Comparison of ENCODE assay signal across 20 cellular contexts in the genomic region with DNA sequence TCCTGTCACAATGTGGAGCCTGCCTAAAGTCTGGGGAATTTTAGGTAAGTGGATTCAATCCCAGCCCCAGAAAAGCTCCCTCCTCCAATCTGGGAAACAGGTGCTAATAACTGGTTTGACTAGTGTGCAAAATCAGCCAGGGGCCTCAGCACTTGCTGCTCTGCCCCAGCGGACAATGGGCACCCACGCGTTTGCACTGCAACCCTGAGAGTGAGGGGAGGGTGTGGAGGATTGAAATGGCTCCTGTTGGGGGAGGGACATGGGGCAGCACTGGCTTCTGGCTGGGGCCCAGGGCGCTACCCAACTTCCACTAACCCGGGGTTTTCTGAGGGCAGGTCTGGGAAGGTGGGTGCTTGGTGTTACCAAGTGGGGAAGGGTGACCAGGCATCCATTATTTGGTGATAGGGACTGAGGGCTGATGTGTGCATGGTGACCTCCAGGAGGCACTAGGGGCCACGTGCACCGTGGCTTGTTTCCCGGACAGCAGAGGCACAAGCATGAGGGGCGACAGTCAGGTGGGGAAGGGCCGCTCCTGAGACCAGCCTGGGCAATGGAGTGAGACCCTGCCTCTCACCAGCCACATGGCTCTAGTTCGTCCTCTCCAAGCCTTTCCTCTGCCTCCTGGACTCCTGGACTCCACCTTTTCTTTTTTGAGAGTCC. TPM values are rescaled to one million over a fixed set of nuclear protein-coding genes. Genes with fewer than 3 reads are reported as not detected.
"Had no signal": no experiment of that assay in that cellular context is flagged by ENCODE, and none has a peak within 500 bp of the region (broad histone marks: within the 10 kb centered on the region; RNA-seq: fewer than 3 reads in every experiment).

No MANE protein-coding gene starts in this region.

- H3K9me3 Mint-ChIP-seq: activated T-helper 1 cell treated with anti-CD3 and anti-CD28 coated beads, Interleukin-12 subunit alpha, Interleukin-12 subunit beta, Interleukin-2, Interleukin-4 antibody, amounts not matched to agents 30 ng/mL and 10 ng/mL and 1 ng/mL, durations not matched to agents 14 hours and 24 hours and 36 hours; central memory CD8-positive, alpha-beta T cell; natural killer cell treated with Interleukin-12 subunit alpha and Interleukin-12 subunit beta and Interleukin-15 and Interleukin-18, amount 100 ng/mL, for 72 hours; stimulated activated naive CD8-positive, alpha-beta T cell treated with anti-CD3 and anti-CD28 coated beads, Interleukin-15, amount 100 ng/mL, for 72 hours had no signal

- H3K27me3 ChIP-seq: testis had no signal

- H3K27ac ChIP-seq: epithelial cell of prostate, testis had no signal

- H3K4me3 Mint-ChIP-seq: activated CD8-positive, alpha-beta T cell treated with anti-CD3 and anti-CD28 coated beads, Interleukin-2, amount 10 ng/mL, durations not matched to agents 7 days and 5 days; activated T-helper 1 cell treated with anti-CD3 and anti-CD28 coated beads, Interleukin-12 subunit alpha, Interleukin-12 subunit beta, Interleukin-2, Interleukin-4 antibody, amounts not matched to agents 30 ng/mL and 10 ng/mL and 1 ng/mL, durations not matched to agents 14 hours and 24 hours and 36 hours; central memory CD8-positive, alpha-beta T cell; natural killer cell treated with Interleukin-12 subunit alpha and Interleukin-12 subunit beta and Interleukin-15 and Interleukin-18, amount 100 ng/mL, for 72 hours; stimulated activated naive CD8-positive, alpha-beta T cell treated with anti-CD3 and anti-CD28 coated beads, Interleukin-15, amount 100 ng/mL, for 72 hours had no signal

- H3K36me3 Mint-ChIP-seq: natural killer cell treated with Interleukin-12 subunit alpha and Interleukin-12 subunit beta and Interleukin-15 and Interleukin-18, amount 100 ng/mL, for 72 hours had no signal

- H3K4me3 ChIP-seq: testis had no signal

- H3K4me1 Mint-ChIP-seq: central memory CD8-positive, alpha-beta T cell had no signal

- H3K27ac Mint-ChIP-seq: activated CD8-positive, alpha-beta T cell treated with anti-CD3 and anti-CD28 coated beads, Interleukin-2, amount 10 ng/mL, durations not matched to agents 7 days and 5 days; activated T-helper 1 cell treated with anti-CD3 and anti-CD28 coated beads, Interleukin-12 subunit alpha, Interleukin-12 subunit beta, Interleukin-2, Interleukin-4 antibody, amounts not matched to agents 30 ng/mL and 10 ng/mL and 1 ng/mL, durations not matched to agents 14 hours and 24 hours and 36 hours; natural killer cell treated with Interleukin-12 subunit alpha and Interleukin-12 subunit beta and Interleukin-15 and Interleukin-18, amount 100 ng/mL, for 72 hours; stimulated activated naive CD8-positive, alpha-beta T cell treated with anti-CD3 and anti-CD28 coated beads, Interleukin-15, amount 100 ng/mL, for 72 hours had no signal

- ATAC-seq: activated CD8-positive, alpha-beta T cell treated with anti-CD3 and anti-CD28 coated beads, Interleukin-2, amount 10 ng/mL, durations not matched to agents 7 days and 5 days; left cardiac atrium; natural killer cell treated with Interleukin-12 subunit alpha and Interleukin-12 subunit beta and Interleukin-15 and Interleukin-18, amount 100 ng/mL, for 72 hours; stimulated activated naive CD8-positive, alpha-beta T cell treated with anti-CD3 and anti-CD28 coated beads, Interleukin-15, amount 100 ng/mL, for 72 hours had no signal

- DNase-seq: activated CD4-positive, alpha-beta T cell treated with anti-CD3 and anti-CD28 coated beads for 48 hours; activated CD8-positive, alpha-beta memory T cell treated with anti-CD3 and anti-CD28 coated beads, Interleukin-2, amount 50 U/mL, for 48 hours; activated CD8-positive, alpha-beta T cell treated with anti-CD3 and anti-CD28 coated beads, Interleukin-2, amount 10 ng/mL, durations not matched to agents 7 days and 5 days; activated naive CD4-positive, alpha-beta T cell treated with Interleukin-2 at 50 U/mL for 16 hours; cortex of kidney; effector memory CD4-positive, alpha-beta T cell; hippocampal formation; left cardiac atrium; stimulated activated CD4-positive, alpha-beta T cell treated with anti-CD3 and anti-CD28 coated beads, Interleukin-2, amount 100 ng/mL, for 48 hours; stimulated activated naive CD8-positive, alpha-beta T cell treated with anti-CD3 and anti-CD28 coated beads, Interleukin-15, amount 100 ng/mL, for 72 hours; T-helper 9 cell; testis had no signal

- H3K9me3 ChIP-seq: testis had no signal

RNA-seq across cellular contexts. Expression of a gene that starts 4.3 kb away (rescaled TPM):
- total RNA-seq: activated CD8-positive, alpha-beta T cell treated with anti-CD3 and anti-CD28 coated beads, Interleukin-2, amount 10 ng/mL, durations not matched to agents 7 days and 5 days; activated T-helper 1 cell treated with anti-CD3 and anti-CD28 coated beads, Interleukin-12 subunit alpha, Interleukin-12 subunit beta, Interleukin-2, Interleukin-4 antibody, amounts not matched to agents 30 ng/mL and 10 ng/mL and 1 ng/mL, durations not matched to agents 14 hours and 24 hours and 36 hours; left cardiac atrium; lung microvascular endothelial cell; natural killer cell treated with Interleukin-12 subunit alpha and Interleukin-12 subunit beta and Interleukin-15 and Interleukin-18, amount 100 ng/mL, for 72 hours; osteocyte; pulmonary artery endothelial cell; testis; urinary bladder had no signal
- polyA plus RNA-seq: urinary bladder had no signal

RNA-seq across cellular contexts. Expression of a gene that starts 33.8 kb away (rescaled TPM):
- total RNA-seq: activated CD8-positive, alpha-beta T cell treated with anti-CD3 and anti-CD28 coated beads, Interleukin-2, amount 10 ng/mL, durations not matched to agents 7 days and 5 days; activated T-helper 1 cell treated with anti-CD3 and anti-CD28 coated beads, Interleukin-12 subunit alpha, Interleukin-12 subunit beta, Interleukin-2, Interleukin-4 antibody, amounts not matched to agents 30 ng/mL and 10 ng/mL and 1 ng/mL, durations not matched to agents 14 hours and 24 hours and 36 hours; lung microvascular endothelial cell; natural killer cell treated with Interleukin-12 subunit alpha and Interleukin-12 subunit beta and Interleukin-15 and Interleukin-18, amount 100 ng/mL, for 72 hours; osteocyte had no signal
